18 cellular contexts compared by ENCODE assay signal in genomic region chr14:68018598-68018997, GRCh38.
DNase-seq lines count a peak whose midpoint lies in the region; ATAC-seq, FAIRE-seq and TF ChIP-seq lines count a peak whose summit lies in the region.
"Had no signal": no experiment of that assay in that cellular context is flagged by ENCODE, and none has a peak within 500 bp of the region (broad histone marks: within the 10 kb centered on the region; RNA-seq: fewer than 3 reads in every experiment).

No MANE protein-coding gene starts in this region.

- TF ChIP-seq CTCF in PC-3 (conservative IDR thresholded peaks at IDR 0.05; ENCODE audit: low read depth, low read length) (no peak), fibroblast of villous mesenchyme (IDR thresholded peaks at IDR 0.05; ENCODE audit: insufficient read depth, low read depth, low read length) (no peak), PC-9 (conservative IDR thresholded peaks at IDR 0.05) (no peak)

- H3K27me3 Mint-ChIP-seq in immature natural killer cell (ENCODE audit: low read depth in 3 of 3), result no peaks in the 10 kb centered on the region
- H3K27me3 Mint-ChIP-seq: activated CD4-positive, alpha-beta T cell treated with anti-CD3 and anti-CD28 coated beads, Interleukin-2, amount 10 ng/mL, durations not matched to agents 24 days and 14 days; dendritic cell treated with granulocyte-macrophage colony-stimulating factor and Interleukin-4, amounts not matched to agents 40 ng/mL and 50 ng/mL, for 4 days; IgD-negative memory B cell had no signal

- H3K36me3 Mint-ChIP-seq in immature natural killer cell, result peaks cover 2 to 20% (median 3%) of the 10 kb centered on the region in 3 donors
- H3K36me3 Mint-ChIP-seq: IgD-negative memory B cell had no signal

- H3K79me2 ChIP-seq in PC-3 (ENCODE audit: low read length) (no peaks in the 10 kb centered on the region), PC-9 (ENCODE audit: low read depth) (no peaks in the 10 kb centered on the region)

- DNase-seq in GM19239 (ENCODE audit: insufficient read length, low spot score) (no peak), PC-3 (peak; percentile 59), fibroblast of villous mesenchyme (ENCODE audit: low read depth) (peak; percentile 45), renal cortical epithelial cell (ENCODE audit: low read depth) (peak; percentile 93), mucosa of gallbladder (ENCODE audit: low spot score) (no peak), immature natural killer cell (no peak), NCI-H345 (lab: John Stamatoyannopoulos, UW) (no peak), PC-9 (no peak)
- DNase-seq: activated CD4-positive, alpha-beta T cell treated with anti-CD3 and anti-CD28 coated beads, Interleukin-2, amount 10 ng/mL, durations not matched to agents 24 days and 14 days; activated naive CD4-positive, alpha-beta T cell treated with Interleukin-2 at 50 U/mL for 16 hours; MV-4-11; NCI-H2029; NCI-H748 treated with DMSO at 0.1 percent for 48 hours had no signal

- CTCF ChIA-PET in PC-3 (lab: Charles Lee), result no interaction called here
- CTCF ChIA-PET in PC-9 (lab: Charles Lee), result no interaction called here

- POLR2A ChIA-PET in PC-3 (lab: Charles Lee; ENCODE audit: unreplicated experiment) (no interaction called here), PC-9 (lab: Charles Lee; ENCODE audit: unreplicated experiment) (no interaction called here)

- H3K9me2 ChIP-seq in PC-3 (replicated peaks; ENCODE audit: low read length) (no peaks in the 10 kb centered on the region), PC-9 (ENCODE audit: insufficient read depth) (no peaks in the 10 kb centered on the region; the same call in 1 of the 2 replicates)

- no peak overlapping the region for H3K4me3 ChIP-seq in PC-3 (ENCODE audit: low read length)
- H3K4me3 ChIP-seq in fibroblast of villous mesenchyme (ENCODE audit: low read depth, low read length), result no peak overlapping the region
- no peak overlapping the region for H3K4me3 ChIP-seq in PC-9

- H3K27ac Mint-ChIP-seq in immature natural killer cell, result no peak overlapping the region
- H3K27ac Mint-ChIP-seq: activated CD4-positive, alpha-beta T cell treated with anti-CD3 and anti-CD28 coated beads, Interleukin-2, amount 10 ng/mL, durations not matched to agents 24 days and 14 days; dendritic cell treated with granulocyte-macrophage colony-stimulating factor and Interleukin-4, amounts not matched to agents 40 ng/mL and 50 ng/mL, for 4 days; IgD-negative memory B cell had no signal

- H3K27me3 ChIP-seq in PC-3 (ENCODE audit: low read length) (no peaks in the 10 kb centered on the region), PC-9 (ENCODE audit: insufficient read depth, low read depth) (no peaks in the 10 kb centered on the region)

- H3K4me2 ChIP-seq in PC-3 (ENCODE audit: low read length) (no peak overlapping the region), PC-9 (no peak overlapping the region)

- no peaks in the 10 kb centered on the region for H3K4me1 Mint-ChIP-seq in immature natural killer cell
- H3K4me1 Mint-ChIP-seq: activated CD4-positive, alpha-beta T cell treated with anti-CD3 and anti-CD28 coated beads, Interleukin-2, amount 10 ng/mL, durations not matched to agents 24 days and 14 days; neural crest cell had no signal

- H3K27ac ChIP-seq in PC-3 (ENCODE audit: low read length) (no peak overlapping the region), PC-9 (no peak overlapping the region)

- H3K4me3 Mint-ChIP-seq in immature natural killer cell, result no peak overlapping the region
- H3K4me3 Mint-ChIP-seq: activated CD4-positive, alpha-beta T cell treated with anti-CD3 and anti-CD28 coated beads, Interleukin-2, amount 10 ng/mL, durations not matched to agents 24 days and 14 days; dendritic cell treated with granulocyte-macrophage colony-stimulating factor and Interleukin-4, amounts not matched to agents 40 ng/mL and 50 ng/mL, for 4 days; IgD-negative memory B cell; neural crest cell had no signal

- ATAC-seq in PC-3, result peak; percentile 80
- ATAC-seq: Panc1 had no signal

- no peaks in the 10 kb centered on the region for H3F3A ChIP-seq in PC-3 (ENCODE audit: low read length, unreplicated experiment)
- H3F3A ChIP-seq in PC-9 (ENCODE audit: insufficient read depth, low read depth), result no peaks in the 10 kb centered on the region

- no peak overlapping the region for H3K9ac ChIP-seq in PC-3 (ENCODE audit: low read length)

- intact Hi-C loops in PC-3 (cut with micrococcal nuclease) (loop anchor here (2.0 to 5.0 kb wide), 4 partner anchors 24 to 124 kb away; no protein-coding TSS in a partner anchor), PC-9 (cut with micrococcal nuclease; ENCODE audit: unreplicated experiment) (no loop called here)

- no peaks in the 10 kb centered on the region for H3K36me3 ChIP-seq in PC-3 (ENCODE audit: low read depth, low read length)
- H3K36me3 ChIP-seq in PC-9 (ENCODE audit: low read depth), result no peaks in the 10 kb centered on the region

- BruUV-seq in PC-3 (replicated peaks; lab: Mats Ljungman, UMichigan) (no TSS peak), PC-9 (replicated peaks; lab: Mats Ljungman, UMichigan) (no TSS peak)

- peaks cover 0 to 7% (median 3%) of the 10 kb centered on the region in 6 donors for H3K9me3 Mint-ChIP-seq in immature natural killer cell

- H3K9me3 ChIP-seq in PC-3 (ENCODE audit: low read length) (no peaks in the 10 kb centered on the region), PC-9 (ENCODE audit: insufficient read depth, low read depth) (no peaks in the 10 kb centered on the region)

- H4K20me1 ChIP-seq in PC-3 (ENCODE audit: low read length), result no peaks in the 10 kb centered on the region
- H4K20me1 ChIP-seq in PC-9 (ENCODE audit: insufficient read depth), result no peaks in the 10 kb centered on the region

- peak; percentile 44 for FAIRE-seq in GM19239 (lab: Jason Lieb, UNC)
- FAIRE-seq: astrocyte had no signal

- H3K4me1 ChIP-seq in PC-3 (ENCODE audit: insufficient read depth, low read length) (peaks cover 23% of the 10 kb centered on the region), PC-9 (replicated peaks; ENCODE audit: insufficient read depth) (no peaks in the 10 kb centered on the region)

- H2AFZ ChIP-seq in PC-3 (ENCODE audit: low read length) (no peak overlapping the region), PC-9 (no peak overlapping the region)

Comparison
In these comparisons a context has a peak if more than half of its experiments do, and no peak if none do; other contexts are left out.
1. DNase-seq: peak in PC-3 (single experiment), fibroblast of villous mesenchyme (single experiment) and renal cortical epithelial cell (single experiment); none in GM19239 (single experiment), mucosa of gallbladder (single experiment), immature natural killer cell (0 of 3), NCI-H345 (single experiment) and PC-9 (0 of 2).